In the genomic region with DNA sequence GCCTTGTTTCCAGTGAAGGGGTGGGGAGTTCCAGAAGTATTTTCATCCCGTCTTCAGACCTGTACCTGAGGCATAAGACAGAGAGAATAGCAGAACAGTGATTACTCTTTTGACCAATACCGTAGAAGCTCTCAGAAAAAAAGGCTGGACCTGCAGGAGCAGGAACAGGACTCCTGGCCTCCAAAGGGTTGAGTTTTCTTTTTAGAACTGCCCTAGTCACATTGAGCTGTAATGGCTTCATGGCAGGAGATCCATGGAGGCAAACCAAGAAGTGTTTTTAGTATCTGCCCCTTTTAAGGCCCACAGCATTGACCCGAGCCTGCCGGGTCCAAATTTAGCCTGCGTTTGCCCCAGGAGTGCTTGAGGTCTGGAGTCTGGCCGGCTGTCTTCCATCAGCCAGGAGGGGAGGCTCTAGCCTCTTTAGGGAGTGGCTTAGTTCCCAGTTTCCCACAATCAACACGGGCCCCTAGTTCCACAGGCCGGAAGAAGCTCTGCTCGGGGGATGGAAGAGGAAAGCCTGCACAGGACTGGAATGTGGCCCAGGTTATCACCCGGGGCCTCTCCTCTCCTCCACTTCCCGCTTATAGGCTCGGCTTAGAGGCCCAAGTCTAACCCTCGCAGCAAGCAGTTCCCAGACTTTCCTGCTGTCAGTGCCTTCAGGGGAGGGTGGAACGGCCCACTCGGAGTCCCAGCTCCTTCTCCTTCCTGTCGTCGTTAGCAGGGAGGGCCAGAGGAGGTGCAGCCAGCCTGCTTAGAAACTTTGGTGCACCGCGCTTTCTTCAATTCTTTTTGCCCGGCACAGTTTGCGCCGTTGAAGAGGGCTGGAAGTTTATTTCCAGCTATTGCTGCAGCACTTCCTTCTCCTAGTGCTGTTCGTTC, we compare ENCODE assay signal across 10 cellular contexts.
DNase-seq lines count a peak whose midpoint lies in the region; ATAC-seq and TF ChIP-seq lines count a peak whose summit lies in the region.
"Had no signal": no experiment of that assay in that cellular context is flagged by ENCODE, and none has a peak within 500 bp of the region (broad histone marks: within the 10 kb centered on the region; RNA-seq: fewer than 3 reads in every experiment).

No MANE protein-coding gene starts in this region.

- H3K18ac ChIP-seq in neuronal stem cell (ENCODE audit: low read length): peak overlapping the region; percentile 32

- POLR2A ChIA-PET in A673 (lab: Charles Lee; ENCODE audit: low non-redundant PET): no interaction called here

- no peak overlapping the region for H4K8ac ChIP-seq in neuronal stem cell (ENCODE audit: low read depth, low read length)

- no peak overlapping the region for H2BK12ac ChIP-seq in neuronal stem cell (ENCODE audit: low read length)

- H3K23ac ChIP-seq in neuronal stem cell (ENCODE audit: low read depth, low read length, poor library complexity): no peak overlapping the region

- H3K9me3 ChIP-seq in BLaER1 (no peaks in the 10 kb centered on the region), SJCRH30 (replicated peaks) (no peaks in the 10 kb centered on the region), neuronal stem cell (replicated peaks in 1 of 2; ENCODE audit: control insufficient read depth in 2 of 2, insufficient read depth in 1 of 2, low read depth in 1 of 2, low read length in 2 of 2) (no peaks in the 10 kb centered on the region), HAP-1 (no peaks in the 10 kb centered on the region), A673 (ENCODE audit: low read depth, low read length, poor library complexity, severe bottlenecking) (no peaks in the 10 kb centered on the region)

- H3K79me1 ChIP-seq in neuronal stem cell (ENCODE audit: low read depth, low read length): no peaks in the 10 kb centered on the region

- peak overlapping the region; percentile 34 for H3K9ac ChIP-seq in BLaER1
- H3K9ac ChIP-seq in neuronal stem cell (ENCODE audit: low read depth, low read length, poor library complexity): no peak overlapping the region

- H4K20me1 ChIP-seq in BLaER1: peaks cover 10% of the 10 kb centered on the region

- no CpG with 5 or more reads among the region's 23 CpGs for WGBS in neuronal stem cell (ENCODE audit: extremely low coverage in 2 of 2, insufficient read length in 2 of 2, insufficient replicate concordance in 1 of 2), 2 donors

- no peak overlapping the region for H4K91ac ChIP-seq in neuronal stem cell (ENCODE audit: low read depth, low read length, poor library complexity)

- H3K27ac ChIP-seq in BLaER1 (peak overlapping the region; percentile 24; the same call in 1 of the 2 replicates), SJCRH30 (peak overlapping the region; percentile 52; the same call in 1 of the 2 replicates), neuronal stem cell (replicated peaks; ENCODE audit: low read length) (no peak overlapping the region), A673 (ENCODE audit: low read depth, low read length, poor library complexity, severe bottlenecking) (no peak overlapping the region)
- H3K27ac ChIP-seq: HL-60 had no signal

- no peak overlapping the region for H3K4ac ChIP-seq in neuronal stem cell (ENCODE audit: low read length)

- H3K27me3 ChIP-seq in BLaER1: peaks cover 44% of the 10 kb centered on the region
- H3K27me3 ChIP-seq in SJCRH30: no peaks in the 10 kb centered on the region
- no peaks in the 10 kb centered on the region for H3K27me3 ChIP-seq in neuronal stem cell (ENCODE audit: control insufficient read depth in 3 of 3, insufficient read depth in 3 of 3, low read depth in 1 of 3, low read length in 3 of 3)
- H3K27me3 ChIP-seq in HAP-1 (ENCODE audit: low read depth): no peaks in the 10 kb centered on the region
- no peaks in the 10 kb centered on the region for H3K27me3 ChIP-seq in A673 (replicated peaks; ENCODE audit: insufficient read depth, low read depth, low read length, poor library complexity)

- H2AK5ac ChIP-seq in neuronal stem cell (ENCODE audit: low read depth, low read length): no peak overlapping the region

- H3K4me1 ChIP-seq in BLaER1 (peaks cover 85% of the 10 kb centered on the region), SJCRH30 (peaks cover 44% of the 10 kb centered on the region), neuronal stem cell (ENCODE audit: control insufficient read depth in 2 of 2, insufficient read depth in 1 of 2, low read depth in 1 of 2, low read length in 2 of 2) (peaks cover 37 to 48% of the 10 kb centered on the region in 2 donors), HAP-1 (no peaks in the 10 kb centered on the region), A673 (ENCODE audit: insufficient read depth, low read length, poor library complexity, severe bottlenecking) (no peaks in the 10 kb centered on the region)

- no TSS peak for BruUV-seq in A673 (replicated peaks; lab: Mats Ljungman, UMichigan)

- H3K4me3 ChIP-seq in BLaER1 (peak overlapping the region; percentile 55), SJCRH30 (no peak overlapping the region), neuronal stem cell (ENCODE audit: low read length in 2 of 2) (no peak overlapping the region), HAP-1 (no peak overlapping the region), A673 (ENCODE audit: low read depth, low read length, poor library complexity, severe bottlenecking) (no peak overlapping the region)

- in situ Hi-C loops in HAP-1 (cut with MboI; ENCODE audit: low sequenced_read_pairs): no loop called here

- no peak for TF ChIP-seq CTCF in A673 (conservative IDR thresholded peaks at IDR 0.05; ENCODE audit: low read depth, low read length)

- H2BK15ac ChIP-seq in neuronal stem cell (ENCODE audit: low read length): no peak overlapping the region

- H2BK5ac ChIP-seq in neuronal stem cell (ENCODE audit: low read length): no peak overlapping the region

- H2AFZ ChIP-seq in neuronal stem cell (ENCODE audit: low read length): no peak overlapping the region

- intact Hi-C loops in A673 (cut with micrococcal nuclease; ENCODE audit: unreplicated experiment): no loop called here

- CTCF ChIA-PET in A673 (lab: Charles Lee): no interaction called here

- no peak overlapping the region for H2BK120ac ChIP-seq in neuronal stem cell (ENCODE audit: low read depth, low read length)

- no peak overlapping the region for H3K14ac ChIP-seq in neuronal stem cell (ENCODE audit: low read length)

- DNase-seq in SJCRH30 (no peak), foreskin melanocyte (peak; percentile 68), neuronal stem cell (ENCODE audit: low spot score) (no peak), HAP-1 (ENCODE audit: low spot score in 2 of 2) (no peak), NCI-H446 (lab: John Stamatoyannopoulos, UW) (no peak), A673 (ENCODE audit: low spot score) (no peak)
- DNase-seq: activated T-cell treated with anti-CD3 and anti-CD28 coated beads, Interleukin-2, amount 50 U/mL, for 48 hours had no signal

- H3K4me2 ChIP-seq in BLaER1: peak overlapping the region; percentile 93
- no peak overlapping the region for H3K4me2 ChIP-seq in neuronal stem cell (ENCODE audit: insufficient read depth, low read length, poor library complexity, severe bottlenecking)

- ATAC-seq in GM21737 (IDR thresholded peaks at IDR 0.05; ENCODE audit: unreplicated experiment): no peak

- H3K36me3 ChIP-seq in BLaER1 (no peaks in the 10 kb centered on the region), SJCRH30 (no peaks in the 10 kb centered on the region), neuronal stem cell (replicated peaks in 1 of 2; ENCODE audit: control insufficient read depth in 2 of 2, insufficient read depth in 2 of 2, low read length in 2 of 2) (peaks cover 0 to 30% of the 10 kb centered on the region in 2 donors), HAP-1 (replicated peaks) (no peaks in the 10 kb centered on the region), A673 (ENCODE audit: insufficient read depth, low read length, poor library complexity, severe bottlenecking) (no peaks in the 10 kb centered on the region)

Comparison
In these comparisons a context has a peak if more than half of its experiments do, and no peak if none do; other contexts are left out.
1. H3K27ac ChIP-seq: peak in BLaER1 (single experiment) and SJCRH30 (single experiment); none in neuronal stem cell (single experiment) and A673 (single experiment).